Comparison of ENCODE assay signal across 1 cellular context in genomic region chr20:64055396-64055892, GRCh38.
TF ChIP-seq lines count a peak whose summit lies in the region.

No MANE protein-coding gene starts in this region.

TF ChIP-seq in H1, 55 proteins besides CTCF, POLR2A, EP300 and RAD21:
- no peak for TF ChIP-seq HDAC6 (IDR thresholded peaks at IDR 0.05; ENCODE audit: low read depth, low read length)
- no peak for TF ChIP-seq RNF2 (IDR thresholded peaks at IDR 0.05; ENCODE audit: borderline replicate concordance, low read depth, low read length, missing control alignments, poor library complexity, severe bottlenecking)
- TF ChIP-seq TAF1 (IDR thresholded peaks at IDR 0.05; ENCODE audit: low read depth, low read length) = no peak
- TF ChIP-seq HDAC2 (IDR thresholded peaks at IDR 0.05; ENCODE audit: borderline replicate concordance in 1 of 2, low read depth in 2 of 2, low read length in 2 of 2) = peak in 1 of 2 experiments; percentile 24; a peak in 1 of 4 replicates
- TF ChIP-seq GABPA (IDR thresholded peaks at IDR 0.05; ENCODE audit: borderline replicate concordance, insufficient read depth, low read length) = no peak
- no peak for TF ChIP-seq GTF2F1 (IDR thresholded peaks at IDR 0.05; ENCODE audit: borderline replicate concordance, low read depth, low read length)
- TF ChIP-seq ASH2L (IDR thresholded peaks at IDR 0.05; ENCODE audit: low read length) = no peak
- no peak for TF ChIP-seq CHD2 (IDR thresholded peaks at IDR 0.05; ENCODE audit: low read length)
- TF ChIP-seq BACH1 (IDR thresholded peaks at IDR 0.05; ENCODE audit: low read length) = no peak
- TF ChIP-seq NRF1 (IDR thresholded peaks at IDR 0.05; ENCODE audit: low read depth, low read length) = no peak
- no peak for TF ChIP-seq SIN3A (conservative IDR thresholded peaks at IDR 0.05 in 1 of 2, IDR thresholded peaks at IDR 0.05 in 1 of 2; ENCODE audit: low read depth in 1 of 2, low read length in 2 of 2)
- peak; percentile 78; the same call in 1 of the 2 replicates for TF ChIP-seq KDM1A (IDR thresholded peaks at IDR 0.05; ENCODE audit: borderline replicate concordance, low read length)
- TF ChIP-seq BCL11A (IDR thresholded peaks at IDR 0.05; ENCODE audit: low read depth in 2 of 2, low read length in 2 of 2) = no peak
- TF ChIP-seq PHF8 (conservative IDR thresholded peaks at IDR 0.05; ENCODE audit: low read depth, low read length) = no peak
- TF ChIP-seq ZNF274 (IDR thresholded peaks at IDR 0.05; ENCODE audit: borderline replicate concordance, extremely low read depth, low read length) = no peak
- no peak for TF ChIP-seq ATF2 (IDR thresholded peaks at IDR 0.05; ENCODE audit: low read length)
- TF ChIP-seq E2F6 (IDR thresholded peaks at IDR 0.05) = no peak
